Comparison of ENCODE assay signal across 14 cellular contexts in the genomic region with DNA sequence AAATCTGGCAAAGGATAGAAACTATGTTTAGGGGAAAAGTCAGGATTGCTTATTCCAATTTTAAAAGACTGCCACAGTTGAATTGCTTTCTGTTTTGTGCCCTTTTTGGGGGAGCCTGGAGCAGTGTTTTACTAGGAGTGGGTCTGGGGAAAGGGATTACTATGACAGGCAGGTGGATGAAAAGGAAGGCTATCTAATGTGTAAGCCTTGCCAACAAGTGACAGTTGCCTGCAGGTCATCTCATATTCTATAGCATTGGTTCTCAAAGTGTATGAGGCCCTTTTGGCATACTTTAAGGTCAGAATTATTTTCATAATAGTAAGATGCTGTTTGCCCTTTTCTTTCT.
"Had no signal": no experiment of that assay in that cellular context is flagged by ENCODE, and none has a peak within 500 bp of the region (broad histone marks: within the 10 kb centered on the region; RNA-seq: fewer than 3 reads in every experiment).

No MANE protein-coding gene starts in this region.

- H3K9me3 ChIP-seq: adrenal gland, body of pancreas, testis had no signal

- H3K27me3 Mint-ChIP-seq: naive thymus-derived CD4-positive, alpha-beta T cell; stimulated activated naive CD8-positive, alpha-beta T cell treated with anti-CD3 and anti-CD28 coated beads, Interleukin-15, Interleukin-2, amounts not matched to agents 100 ng/mL and 50 ng/mL, for 24 hours had no signal

- H3K4me3 Mint-ChIP-seq: activated CD8-positive, alpha-beta T cell treated with anti-CD3 and anti-CD28 coated beads, Interleukin-2, amount 10 ng/mL, durations not matched to agents 7 days and 5 days; activated naive CD4-positive, alpha-beta T cell treated with anti-CD3 and anti-CD28 coated beads for 36 hours; activated T-helper 1 cell treated with anti-CD3 and anti-CD28 coated beads, Interleukin-12 subunit alpha, Interleukin-12 subunit beta, Interleukin-2, Interleukin-4 antibody, amounts not matched to agents 30 ng/mL and 10 ng/mL and 1 ng/mL, durations not matched to agents 14 hours and 24 hours and 36 hours; naive thymus-derived CD4-positive, alpha-beta T cell; stimulated activated naive CD8-positive, alpha-beta T cell treated with anti-CD3 and anti-CD28 coated beads, Interleukin-15, Interleukin-2, amounts not matched to agents 100 ng/mL and 50 ng/mL, for 24 hours had no signal

- H3K27ac ChIP-seq: body of pancreas, testis had no signal

- H3K27ac Mint-ChIP-seq: activated CD8-positive, alpha-beta T cell treated with anti-CD3 and anti-CD28 coated beads, Interleukin-2, amount 10 ng/mL, durations not matched to agents 7 days and 5 days; activated T-helper 1 cell treated with anti-CD3 and anti-CD28 coated beads, Interleukin-12 subunit alpha, Interleukin-12 subunit beta, Interleukin-2, Interleukin-4 antibody, amounts not matched to agents 30 ng/mL and 10 ng/mL and 1 ng/mL, durations not matched to agents 14 hours and 24 hours and 36 hours; stimulated activated naive CD8-positive, alpha-beta T cell treated with anti-CD3 and anti-CD28 coated beads, Interleukin-15, Interleukin-2, amounts not matched to agents 100 ng/mL and 50 ng/mL, for 24 hours had no signal

- ATAC-seq: activated CD8-positive, alpha-beta T cell treated with anti-CD3 and anti-CD28 coated beads, Interleukin-2, amount 10 ng/mL, durations not matched to agents 7 days and 5 days; body of pancreas; esophagus mucosa; naive thymus-derived CD4-positive, alpha-beta T cell had no signal

- H3K4me3 ChIP-seq: adrenal gland, body of pancreas, testis had no signal

- H3K27me3 ChIP-seq: adrenal gland, body of pancreas, testis had no signal

- DNase-seq: activated CD4-positive, alpha-beta T cell treated with anti-CD3 and anti-CD28 coated beads for 1 hour; activated CD8-positive, alpha-beta T cell treated with anti-CD3 and anti-CD28 coated beads, Interleukin-2, amount 10 ng/mL, durations not matched to agents 7 days and 5 days; activated naive CD4-positive, alpha-beta T cell treated with anti-CD3 and anti-CD28 coated beads for 36 hours; adrenal gland; body of pancreas; dermis blood vessel endothelial cell; naive thymus-derived CD4-positive, alpha-beta T cell; nucleus accumbens; stimulated activated CD4-positive, alpha-beta T cell treated with anti-CD3 and anti-CD28 coated beads, Interleukin-4, amount 100 ng/mL, for 1 hour; SW 1271; testis had no signal

- H3K9me3 Mint-ChIP-seq: activated naive CD4-positive, alpha-beta T cell treated with anti-CD3 and anti-CD28 coated beads for 36 hours; activated T-helper 1 cell treated with anti-CD3 and anti-CD28 coated beads, Interleukin-12 subunit alpha, Interleukin-12 subunit beta, Interleukin-2, Interleukin-4 antibody, amounts not matched to agents 30 ng/mL and 10 ng/mL and 1 ng/mL, durations not matched to agents 14 hours and 24 hours and 36 hours; naive thymus-derived CD4-positive, alpha-beta T cell; stimulated activated naive CD8-positive, alpha-beta T cell treated with anti-CD3 and anti-CD28 coated beads, Interleukin-15, Interleukin-2, amounts not matched to agents 100 ng/mL and 50 ng/mL, for 24 hours had no signal
